ENCODE assay signal across 9 cellular contexts in the genomic region with DNA sequence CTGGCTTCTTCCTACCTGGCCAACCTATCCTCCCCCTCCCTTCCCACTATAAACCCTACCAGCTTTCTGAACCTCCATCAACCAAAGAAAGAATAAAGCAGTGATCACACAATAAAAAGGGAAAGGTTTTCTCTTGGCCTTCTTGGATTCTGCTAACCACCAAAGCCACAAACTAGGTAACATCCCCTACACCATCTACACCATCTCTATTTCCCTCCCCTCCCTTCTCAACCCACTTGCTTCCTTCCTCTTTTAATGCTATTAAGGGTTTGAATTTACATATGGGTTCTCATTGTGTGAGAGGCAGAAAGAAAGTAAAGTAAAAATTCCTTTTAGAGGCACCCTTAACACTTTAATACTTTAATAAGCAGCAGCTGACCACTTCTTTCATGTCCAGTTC. TPM values are rescaled to one million over a fixed set of nuclear protein-coding genes. Genes with fewer than 3 reads are reported as not detected.
DNase-seq lines count a peak whose midpoint lies in the region; ATAC-seq, FAIRE-seq and TF ChIP-seq lines count a peak whose summit lies in the region.
"Had no signal": no experiment of that assay in that cellular context is flagged by ENCODE, and none has a peak within 500 bp of the region (broad histone marks: within the 10 kb centered on the region; RNA-seq: fewer than 3 reads in every experiment).

No MANE protein-coding gene starts in this region.

- no peaks in the 10 kb centered on the region for H3K79me1 ChIP-seq in H1 (ENCODE audit: low read depth, low read length)

- H2BK120ac ChIP-seq in H1 (replicated peaks; ENCODE audit: low read depth, low read length) = no peak overlapping the region

- no peaks in the 10 kb centered on the region for H3K27me3 ChIP-seq in H1 (replicated peaks in 1 of 4; ENCODE audit: control insufficient read depth in 3 of 4, extremely low read depth in 1 of 4, insufficient read depth in 3 of 4, low read length in 3 of 4)

- no peaks in the 10 kb centered on the region for H3K9me3 ChIP-seq in H1 (ENCODE audit: insufficient read depth in 2 of 2, low read depth in 1 of 2, low read length in 1 of 2)

- no peak overlapping the region for H3K4me2 ChIP-seq in H1 (ENCODE audit: insufficient read depth in 1 of 2, low read depth in 2 of 2, low read length in 2 of 2)

- no peak overlapping the region for H4K5ac ChIP-seq in H1 (ENCODE audit: insufficient read length, low read depth, low read length)

- peak overlapping the region; percentile 72 for H3K56ac ChIP-seq in H1 (replicated peaks; ENCODE audit: insufficient read length, low read depth, low read length)

- H4K8ac ChIP-seq in H1 (ENCODE audit: extremely low read depth, insufficient read depth, low read length) = no peak overlapping the region

- H3K4me1 ChIP-seq in H1 (replicated peaks in 1 of 4; ENCODE audit: control insufficient read depth in 3 of 4, insufficient read depth in 4 of 4, low read length in 3 of 4) = no peaks in the 10 kb centered on the region

- H3K9ac ChIP-seq in H1 (replicated peaks in 1 of 4; ENCODE audit: extremely low read depth in 1 of 4, low read depth in 3 of 4, low read length in 3 of 4) = no peak overlapping the region

- H3K23me2 ChIP-seq in H1 (ENCODE audit: low read depth, low read length) = no peaks in the 10 kb centered on the region

- no peak overlapping the region for H4K91ac ChIP-seq in H1 (replicated peaks; ENCODE audit: insufficient read length, low read length)

- H4K20me1 ChIP-seq in H1 (replicated peaks in 1 of 2; ENCODE audit: control insufficient read depth in 1 of 2, insufficient read depth in 2 of 2, low read length in 2 of 2) = no peaks in the 10 kb centered on the region

- TF ChIP-seq EP300 in H1 (IDR thresholded peaks at IDR 0.05; ENCODE audit: borderline replicate concordance in 1 of 2, low read depth in 2 of 2, low read length in 2 of 2) = no peak

- no peak overlapping the region for H3K14ac ChIP-seq in H1 (ENCODE audit: insufficient read length)

- H2BK12ac ChIP-seq in H1 (ENCODE audit: low read depth, low read length) = no peak overlapping the region

- no peak overlapping the region for H2BK20ac ChIP-seq in H1 (ENCODE audit: low read length)

- no peak overlapping the region for H2AFZ ChIP-seq in H1 (ENCODE audit: low read length)

- TF ChIP-seq CTCF in H1 (IDR thresholded peaks at IDR 0.05; ENCODE audit: control extremely low read depth in 1 of 3, insufficient read depth in 1 of 3, low read depth in 1 of 3, low read length in 3 of 3) (no peak), foreskin fibroblast (IDR thresholded peaks at IDR 0.05; ENCODE audit: low read depth, low read length) (no peak)

- no peak overlapping the region for H3K18ac ChIP-seq in H1 (ENCODE audit: extremely low read depth, low read length)

- H2BK5ac ChIP-seq in H1 (ENCODE audit: low read depth, low read length) = no peak overlapping the region

- no peak overlapping the region for H3K23ac ChIP-seq in H1 (ENCODE audit: insufficient read length)

- DNase-seq in GM12892 (ENCODE audit: insufficient read length) (no peak), KG1 (lab: John Stamatoyannopoulos, UW) (peak; percentile 62), H1 (ENCODE audit: low read depth in 1 of 2, low spot score in 2 of 2) (no peak), ecto neural progenitor cell (ENCODE audit: low spot score) (no peak), foreskin fibroblast (no peak)
- no peak for DNase-seq in activated CD4-positive, alpha-beta T cell treated with anti-CD3 and anti-CD28 coated beads, Interleukin-2, amount 50 U/mL, for 1 hour

- FAIRE-seq in GM12892 (lab: Jason Lieb, UNC) = peak; percentile 83
- no peak for FAIRE-seq in H1 (lab: Jason Lieb, UNC)
- FAIRE-seq: islet of Langerhans had no signal

- H3K79me2 ChIP-seq in H1 (ENCODE audit: control insufficient read depth in 1 of 2, insufficient read depth in 2 of 2, low read length in 2 of 2) = no peaks in the 10 kb centered on the region

- TF ChIP-seq POLR2A in GM12892 (IDR thresholded peaks at IDR 0.05; ENCODE audit: low read depth, low read length) (no peak), H1 (IDR thresholded peaks at IDR 0.05; ENCODE audit: control extremely low read depth in 1 of 2, low read depth in 2 of 2, low read length in 2 of 2) (no peak)

- no peak overlapping the region for H2AK5ac ChIP-seq in H1 (ENCODE audit: low read depth, low read length)

- CTCF ChIA-PET in H1 (lab: Charles Lee; ENCODE audit: partially characterized antibody) = interaction anchor here (0.5 to 2.1 kb wide), 3 partner anchors 213 to 622 kb away, joined by 3 to 7 read pairs (median 4); no protein-coding TSS in a partner anchor

- POLR2A ChIA-PET in H1 (lab: Charles Lee; ENCODE audit: partially characterized antibody) = no interaction called here

- no peak overlapping the region for H3K27ac ChIP-seq in H1 (ENCODE audit: low read depth, low read length)

- no peak for TF ChIP-seq RAD21 in H1 (IDR thresholded peaks at IDR 0.05 in 1 of 2, conservative IDR thresholded peaks at IDR 0.05 in 1 of 2; ENCODE audit: low read depth in 2 of 2, low read length in 2 of 2)

- no peak overlapping the region for H3K4ac ChIP-seq in H1 (replicated peaks; ENCODE audit: insufficient read length, low read depth, low read length)

- peak; percentile 76 for ATAC-seq in GM21576 (IDR thresholded peaks at IDR 0.05; ENCODE audit: unreplicated experiment)
- ATAC-seq in activated CD4-positive, CD25-positive, alpha-beta regulatory T cell treated with anti-CD3 and anti-CD28 coated beads, Interleukin-2, amount 50 U/mL, for 24 hours = no peak

- no peaks in the 10 kb centered on the region for H3K36me3 ChIP-seq in H1 (ENCODE audit: control insufficient read depth in 2 of 4, insufficient read depth in 4 of 4, low read length in 3 of 4)

- H2BK15ac ChIP-seq in H1 (ENCODE audit: low read length) = no peak overlapping the region

- H3K4me3 ChIP-seq in H1 (ENCODE audit: extremely low read depth in 1 of 4, insufficient read depth in 2 of 4, low read depth in 3 of 4, low read length in 4 of 4) (no peak overlapping the region), foreskin fibroblast (ENCODE audit: low read depth in 1 of 2, low read length in 2 of 2) (no peak overlapping the region)

RNA-seq across cellular contexts. Expression of a gene that starts 25.8 kb away (rescaled TPM):
- 127 TPM for polyA plus RNA-seq in GM12892 (2012; ENCODE audit: missing spikeins)
- total RNA-seq in H1 (2021; fragmentation: NEBNext Ultra II Directional; extraction: Animal tissue kit (Norgen Biotek cat#: 25700)) = 126 and 130 TPM in 2 replicates
- polyA plus RNA-seq in H1 (2011; rRNA removed) = 22.1 and 45.7 TPM in 2 replicates
- 69.3 TPM for polyA plus RNA-seq in H1 (2011; cell fraction: cytosol; rRNA removed)
- polyA plus RNA-seq in H1 (2011; cell fraction: nucleus; rRNA removed) = 7.8 TPM
- polyA plus RNA-seq in H1 (2012, experiment 1 of 2) = 63.7 to 171 TPM (median 75.9 TPM) in 4 replicates
- polyA plus RNA-seq in H1 (2012, experiment 2 of 2) = 25.4 TPM
- polyA plus RNA-seq in H1 (2013, experiment 1 of 2) = 95.3 TPM
- polyA plus RNA-seq in H1 (2013, experiment 2 of 2) = 96.5 TPM
- polyA minus RNA-seq in H1 (2011; rRNA and poly(A)+ RNA removed) = 20.5 and 21.3 TPM in 2 replicates
- polyA minus RNA-seq in H1 (2011; cell fraction: cytosol; rRNA and poly(A)+ RNA removed) = 23.5 TPM
- polyA minus RNA-seq in H1 (2011; cell fraction: nucleus; rRNA and poly(A)+ RNA removed) = 55.7 TPM
